14 cellular contexts compared by ENCODE assay signal in the genomic region with DNA sequence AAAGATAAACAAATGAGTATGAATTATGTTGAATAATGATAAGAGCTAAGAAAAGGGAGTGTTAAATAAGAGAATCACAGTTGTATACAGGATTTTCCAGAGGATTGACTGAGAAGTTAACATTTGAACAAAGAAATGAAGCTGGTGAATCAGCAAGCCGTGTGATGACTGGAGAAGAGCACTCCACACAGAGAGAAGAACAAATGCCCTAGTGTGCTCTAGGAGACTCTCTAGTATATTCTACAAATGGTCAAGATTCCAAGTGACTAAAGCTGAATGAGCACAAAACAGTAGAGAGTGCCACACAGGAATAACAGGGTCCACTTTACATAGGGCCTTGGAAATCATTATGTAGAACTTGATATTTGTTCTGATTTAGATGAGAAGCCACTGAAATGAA.
DNase-seq lines count a peak whose midpoint lies in the region; ATAC-seq and TF ChIP-seq lines count a peak whose summit lies in the region.
"Had no signal": no experiment of that assay in that cellular context is flagged by ENCODE, and none has a peak within 500 bp of the region (broad histone marks: within the 10 kb centered on the region; RNA-seq: fewer than 3 reads in every experiment).

No MANE protein-coding gene starts in this region.

- no peaks in the 10 kb centered on the region for H3K36me3 Mint-ChIP-seq in WTC11

- no peak overlapping the region for H3K4me3 Mint-ChIP-seq in WTC11

- no peaks in the 10 kb centered on the region; the same call in 1 of the 2 replicates for H3K27me3 Mint-ChIP-seq in WTC11 (ENCODE audit: low read depth)

- POLR2A ChIA-PET in WTC11 (lab: Charles Lee): no interaction called here

- DNase-seq in NCI-H510A treated with DMSO at 0.1 percent for 48 hours (lab: John Stamatoyannopoulos, UW): peak; percentile 49
- no peak for DNase-seq in NCI-H510A (lab: John Stamatoyannopoulos, UW)
- no peak for DNase-seq in WTC11 (ENCODE audit: low spot score)
- peak; percentile 27 for DNase-seq in midbrain (lab: John Stamatoyannopoulos, UW)
- no peak for DNase-seq in NCI-H2081 (lab: John Stamatoyannopoulos, UW)
- no peak for DNase-seq in stimulated activated naive CD4-positive, alpha-beta T cell (lab: John Stamatoyannopoulos, UW)
- DNase-seq in T-helper 9 cell: no peak
- DNase-seq: C1 segment of cervical spinal cord, EL, NCI-H1048, NCI-H446, NCI-H748 treated with DMSO at 0.1 percent for 48 hours, PC-9 had no signal

- H3K9me3 Mint-ChIP-seq in WTC11: no peaks in the 10 kb centered on the region

- no peak overlapping the region for H3K27ac Mint-ChIP-seq in WTC11

- peaks cover 22% of the 10 kb centered on the region for H3K4me1 Mint-ChIP-seq in WTC11

- CTCF ChIA-PET in WTC11 (lab: Charles Lee): no interaction called here

- ATAC-seq in WTC11 (peak; percentile 22; the same call in 1 of the 2 replicates), HG02642 (IDR thresholded peaks at IDR 0.05; ENCODE audit: poor library complexity, unreplicated experiment) (no peak)

- no peak for TF ChIP-seq CTCF in WTC11 (IDR thresholded peaks at IDR 0.05)

TF ChIP-seq in WTC11, 78 proteins besides CTCF, POLR2A, EP300 and RAD21:
- TF ChIP-seq ZNF396 (CRISPR knock-in tag; IDR thresholded peaks at IDR 0.05; ENCODE audit: borderline replicate concordance): no peak

Comparison
In these comparisons a context has a peak if more than half of its experiments do, and no peak if none do; other contexts are left out.
1. DNase-seq: peak in NCI-H510A treated with DMSO at 0.1 percent for 48 hours (single experiment) and midbrain (single experiment); none in NCI-H510A (single experiment), WTC11 (single experiment), NCI-H2081 (0 of 2), stimulated activated naive CD4-positive, alpha-beta T cell (0 of 6) and T-helper 9 cell (single experiment).